In the genomic region with DNA sequence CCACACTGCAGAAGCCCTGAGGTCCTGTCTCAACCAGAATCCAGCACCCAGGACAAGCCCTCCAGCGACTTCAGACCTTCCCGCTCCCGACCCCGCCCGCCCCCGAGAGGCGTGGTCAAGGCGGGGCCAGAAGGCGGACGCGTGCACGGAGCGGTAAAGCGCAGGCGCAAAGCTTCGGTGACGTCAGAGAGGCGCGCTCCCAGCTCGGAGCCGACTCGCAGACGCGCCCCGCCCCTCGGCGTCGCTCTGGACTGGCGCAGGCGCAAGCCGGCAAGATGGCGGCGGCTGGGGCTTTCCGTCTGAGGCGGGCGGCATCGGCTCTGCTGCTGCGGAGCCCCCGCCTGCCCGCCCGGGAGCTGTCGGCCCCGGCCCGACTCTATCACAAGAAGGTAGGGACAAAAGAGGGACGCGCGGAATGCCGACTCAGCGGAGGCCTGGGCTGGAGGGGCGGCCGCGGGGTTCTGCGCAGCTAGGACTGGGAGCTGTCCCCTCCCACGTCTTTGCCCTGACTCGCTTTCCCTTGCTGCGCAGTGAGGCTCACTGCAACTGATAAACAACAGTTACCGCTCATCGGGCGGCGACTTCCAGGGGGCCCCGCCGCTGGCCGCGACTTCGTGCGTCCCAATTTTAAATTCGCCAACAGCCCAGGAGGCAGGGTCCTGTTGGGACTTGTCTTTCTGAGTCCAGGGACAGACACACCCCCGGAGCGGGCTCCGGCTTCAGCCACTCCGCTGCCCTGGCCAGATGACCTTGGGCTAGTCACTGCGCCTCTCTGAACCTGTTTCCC, we compare ENCODE assay signal across 1 cellular context.
TF ChIP-seq lines count a peak whose summit lies in the region.

TSS of gene ISCU (plus strand) at position 249 of the 787 bp plus-strand sequence. CDS start at position 276, 27 bp downstream.

TF ChIP-seq in WTC11, 78 proteins besides CTCF, POLR2A, EP300 and RAD21 (continued from another document and continues in another):
- TF ChIP-seq, protein P1, sequence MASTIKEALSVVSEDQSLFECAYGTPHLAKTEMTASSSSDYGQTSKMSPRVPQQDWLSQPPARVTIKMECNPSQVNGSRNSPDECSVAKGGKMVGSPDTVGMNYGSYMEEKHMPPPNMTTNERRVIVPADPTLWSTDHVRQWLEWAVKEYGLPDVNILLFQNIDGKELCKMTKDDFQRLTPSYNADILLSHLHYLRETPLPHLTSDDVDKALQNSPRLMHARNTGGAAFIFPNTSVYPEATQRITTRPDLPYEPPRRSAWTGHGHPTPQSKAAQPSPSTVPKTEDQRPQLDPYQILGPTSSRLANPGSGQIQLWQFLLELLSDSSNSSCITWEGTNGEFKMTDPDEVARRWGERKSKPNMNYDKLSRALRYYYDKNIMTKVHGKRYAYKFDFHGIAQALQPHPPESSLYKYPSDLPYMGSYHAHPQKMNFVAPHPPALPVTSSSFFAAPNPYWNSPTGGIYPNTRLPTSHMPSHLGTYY (CRISPR knock-in tag; IDR thresholded peaks at IDR 0.05), result no peak
- TF ChIP-seq SOX15 (CRISPR knock-in tag; IDR thresholded peaks at IDR 0.05) (no peak), GTF2I (CRISPR knock-in tag; conservative IDR thresholded peaks at IDR 0.05) (no peak), E2F5 (CRISPR knock-in tag; IDR thresholded peaks at IDR 0.05) (peak; percentile 84; the same call in 1 of the 2 replicates), STAT6 (CRISPR knock-in tag; conservative IDR thresholded peaks at IDR 0.05; ENCODE audit: low read depth) (no peak), ZNF138 (CRISPR knock-in tag; conservative IDR thresholded peaks at IDR 0.05) (no peak), ETV6 (CRISPR knock-in tag; IDR thresholded peaks at IDR 0.05) (no peak; the same call in 1 of the 2 replicates), ZNF416 (CRISPR knock-in tag; IDR thresholded peaks at IDR 0.05) (peak; percentile 83), PRRX2 (CRISPR knock-in tag; IDR thresholded peaks at IDR 0.05) (no peak), OVOL2 (CRISPR knock-in tag; IDR thresholded peaks at IDR 0.05; ENCODE audit: borderline replicate concordance) (no peak; the same call in 1 of the 2 replicates), IRF2 (CRISPR knock-in tag; IDR thresholded peaks at IDR 0.05; ENCODE audit: borderline replicate concordance, low read depth) (no peak), ZNF512 (CRISPR knock-in tag; IDR thresholded peaks at IDR 0.05; ENCODE audit: borderline replicate concordance) (no peak), CBFB (CRISPR knock-in tag; IDR thresholded peaks at IDR 0.05; ENCODE audit: low read depth) (no peak), AR (CRISPR knock-in tag; IDR thresholded peaks at IDR 0.05) (0 out of 2 replicates have a peak, but pooled peaks have one; percentile 39), SMAD4 (CRISPR knock-in tag; IDR thresholded peaks at IDR 0.05) (no peak), FOXP4 (CRISPR knock-in tag; IDR thresholded peaks at IDR 0.05) (no peak), TEAD4 (CRISPR knock-in tag; IDR thresholded peaks at IDR 0.05) (no peak), CDX4 (CRISPR knock-in tag; IDR thresholded peaks at IDR 0.05; ENCODE audit: borderline replicate concordance) (no peak), ZNF423 (CRISPR knock-in tag; IDR thresholded peaks at IDR 0.05) (no peak), TCF7 (CRISPR knock-in tag; IDR thresholded peaks at IDR 0.05; ENCODE audit: low read depth) (no peak), GRHL2 (CRISPR knock-in tag; IDR thresholded peaks at IDR 0.05; ENCODE audit: insufficient replicate concordance, severe bottlenecking) (no peak), ZNF281 (CRISPR knock-in tag; IDR thresholded peaks at IDR 0.05) (no peak), KAT7 (CRISPR knock-in tag; IDR thresholded peaks at IDR 0.05; ENCODE audit: borderline replicate concordance) (0 out of 2 replicates have a peak, but pooled peaks have one; percentile 70), CREB1 (CRISPR knock-in tag; IDR thresholded peaks at IDR 0.05) (peak; percentile 15; the same call in 1 of the 2 replicates), JAZF1 (CRISPR knock-in tag; IDR thresholded peaks at IDR 0.05) (no peak), IRF1 (CRISPR knock-in tag; IDR thresholded peaks at IDR 0.05) (no peak), NFE2L1 (CRISPR knock-in tag; IDR thresholded peaks at IDR 0.05) (no peak), ZNF121 (CRISPR knock-in tag; IDR thresholded peaks at IDR 0.05) (no peak), NR1H2 (CRISPR knock-in tag; IDR thresholded peaks at IDR 0.05) (no peak)
- TF ChIP-seq, protein P2, sequence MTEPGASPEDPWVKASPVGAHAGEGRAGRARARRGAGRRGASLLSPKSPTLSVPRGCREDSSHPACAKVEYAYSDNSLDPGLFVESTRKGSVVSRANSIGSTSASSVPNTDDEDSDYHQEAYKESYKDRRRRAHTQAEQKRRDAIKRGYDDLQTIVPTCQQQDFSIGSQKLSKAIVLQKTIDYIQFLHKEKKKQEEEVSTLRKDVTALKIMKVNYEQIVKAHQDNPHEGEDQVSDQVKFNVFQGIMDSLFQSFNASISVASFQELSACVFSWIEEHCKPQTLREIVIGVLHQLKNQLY (CRISPR knock-in tag; IDR thresholded peaks at IDR 0.05), result no peak
- TF ChIP-seq, protein P3, sequence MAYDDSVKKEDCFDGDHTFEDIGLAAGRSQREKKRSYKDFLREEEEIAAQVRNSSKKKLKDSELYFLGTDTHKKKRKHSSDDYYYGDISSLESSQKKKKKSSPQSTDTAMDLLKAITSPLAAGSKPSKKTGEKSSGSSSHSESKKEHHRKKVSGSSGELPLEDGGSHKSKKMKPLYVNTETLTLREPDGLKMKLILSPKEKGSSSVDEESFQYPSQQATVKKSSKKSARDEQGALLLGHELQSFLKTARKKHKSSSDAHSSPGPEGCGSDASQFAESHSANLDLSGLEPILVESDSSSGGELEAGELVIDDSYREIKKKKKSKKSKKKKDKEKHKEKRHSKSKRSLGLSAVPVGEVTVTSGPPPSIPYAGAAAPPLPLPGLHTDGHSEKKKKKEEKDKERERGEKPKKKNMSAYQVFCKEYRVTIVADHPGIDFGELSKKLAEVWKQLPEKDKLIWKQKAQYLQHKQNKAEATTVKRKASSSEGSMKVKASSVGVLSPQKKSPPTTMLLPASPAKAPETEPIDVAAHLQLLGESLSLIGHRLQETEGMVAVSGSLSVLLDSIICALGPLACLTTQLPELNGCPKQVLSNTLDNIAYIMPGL (CRISPR knock-in tag; IDR thresholded peaks at IDR 0.05), result 0 out of 2 replicates have a peak, but pooled peaks have one; percentile 71
- TF ChIP-seq, protein P4, sequence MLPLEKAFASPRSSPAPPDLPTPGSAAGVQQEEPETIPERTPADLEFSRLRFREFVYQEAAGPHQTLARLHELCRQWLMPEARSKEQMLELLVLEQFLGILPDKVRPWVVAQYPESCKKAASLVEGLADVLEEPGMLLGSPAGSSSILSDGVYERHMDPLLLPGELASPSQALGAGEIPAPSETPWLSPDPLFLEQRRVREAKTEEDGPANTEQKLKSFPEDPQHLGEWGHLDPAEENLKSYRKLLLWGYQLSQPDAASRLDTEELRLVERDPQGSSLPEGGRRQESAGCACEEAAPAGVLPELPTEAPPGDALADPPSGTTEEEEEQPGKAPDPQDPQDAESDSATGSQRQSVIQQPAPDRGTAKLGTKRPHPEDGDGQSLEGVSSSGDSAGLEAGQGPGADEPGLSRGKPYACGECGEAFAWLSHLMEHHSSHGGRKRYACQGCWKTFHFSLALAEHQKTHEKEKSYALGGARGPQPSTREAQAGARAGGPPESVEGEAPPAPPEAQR (CRISPR knock-in tag; IDR thresholded peaks at IDR 0.05), result no peak
